Comparison of ENCODE assay signal across 8 cellular contexts in genomic region chr11:74449369-74449931, GRCh38. TPM values are rescaled to one million over a fixed set of nuclear protein-coding genes. Genes with fewer than 3 reads are reported as not detected.
DNase-seq lines count a peak whose midpoint lies in the region; ATAC-seq and TF ChIP-seq lines count a peak whose summit lies in the region.

No MANE protein-coding gene starts in this region.

- H3K4me1 Mint-ChIP-seq in HFFc6 (ENCODE audit: low read depth) (peaks cover 8% of the 10 kb centered on the region), T-helper 17 cell (peaks cover 6% of the 10 kb centered on the region)
- H3K4me1 Mint-ChIP-seq in stimulated activated effector memory CD8-positive, alpha-beta T cell treated with anti-CD3 and anti-CD28 coated beads, Interleukin-12 subunit alpha, Interleukin-12 subunit beta, amount 100 ng/mL, for 72 hours: peaks cover 6% of the 10 kb centered on the region

- TF ChIP-seq CTCF in DOHH2 (IDR thresholded peaks at IDR 0.05; ENCODE audit: low read depth, low read length, poor library complexity, severe bottlenecking) (peak; percentile 72), HFFc6 (IDR thresholded peaks at IDR 0.05) (peak; percentile 93), cardiac fibroblast (IDR thresholded peaks at IDR 0.05; ENCODE audit: low read depth, low read length) (peak; percentile 57)

- no peaks in the 10 kb centered on the region for H3F3A ChIP-seq in DOHH2 (ENCODE audit: control insufficient read depth, insufficient read depth)

- peaks cover 18% of the 10 kb centered on the region; the same call in 1 of the 2 replicates for H3K27me3 ChIP-seq in DOHH2 (ENCODE audit: control insufficient read depth, low read length)

- peak overlapping the region; percentile 16; the same call in 1 of the 2 replicates for H3K4me3 Mint-ChIP-seq in HFFc6
- no peak overlapping the region for H3K4me3 Mint-ChIP-seq in T-helper 17 cell
- no peak overlapping the region for H3K4me3 Mint-ChIP-seq in stimulated activated effector memory CD8-positive, alpha-beta T cell treated with anti-CD3 and anti-CD28 coated beads, Interleukin-12 subunit alpha, Interleukin-12 subunit beta, amount 100 ng/mL, for 72 hours

- no peaks in the 10 kb centered on the region for H4K20me1 ChIP-seq in DOHH2 (ENCODE audit: control insufficient read depth, insufficient read depth, low read depth, low read length)

- H3K4me3 ChIP-seq in DOHH2 (ENCODE audit: low read length) (peak overlapping the region; percentile 67), cardiac fibroblast (replicated peaks in 1 of 2; ENCODE audit: low read depth in 2 of 2, low read length in 2 of 2) (peak overlapping the region in 1 of 2 donors; percentile 16)

- no peaks in the 10 kb centered on the region for H3K9me2 ChIP-seq in DOHH2 (replicated peaks; ENCODE audit: control insufficient read depth, low read length)

- no peaks in the 10 kb centered on the region for H3K9me3 Mint-ChIP-seq in HFFc6
- H3K9me3 Mint-ChIP-seq in stimulated activated effector memory CD8-positive, alpha-beta T cell treated with anti-CD3 and anti-CD28 coated beads, Interleukin-12 subunit alpha, Interleukin-12 subunit beta, amount 100 ng/mL, for 72 hours: no peaks in the 10 kb centered on the region

- peak; percentile 93 for ATAC-seq in T-helper 17 cell
- ATAC-seq in stimulated activated effector memory CD8-positive, alpha-beta T cell treated with anti-CD3 and anti-CD28 coated beads, Interleukin-12 subunit alpha, Interleukin-12 subunit beta, amount 100 ng/mL, for 72 hours: peak; percentile 87
- no peak for ATAC-seq in GM19023 (IDR thresholded peaks at IDR 0.05; ENCODE audit: unreplicated experiment)

- H3K4me2 ChIP-seq in DOHH2 (ENCODE audit: low read length): peak overlapping the region; percentile 97

- DNase-seq in HFFc6 (peak; percentile 85), NCI-H2081 treated with DMSO at 0.1 percent for 48 hours (lab: John Stamatoyannopoulos, UW) (peak; percentile 78), T-helper 17 cell (peak in 1 of 3 donors; percentile 22), cardiac fibroblast (ENCODE audit: low read depth in 2 of 2) (peak; percentile 89 to 92), left kidney (ENCODE audit: low read depth, low spot score) (peak; percentile 84)
- peak in 1 of 2 donors; percentile 62 for DNase-seq in stimulated activated effector memory CD8-positive, alpha-beta T cell treated with anti-CD3 and anti-CD28 coated beads, Interleukin-12 subunit alpha, Interleukin-12 subunit beta, amount 100 ng/mL, for 72 hours (ENCODE audit: low spot score in 2 of 2)

- no peaks in the 10 kb centered on the region for H3K9me3 ChIP-seq in DOHH2 (ENCODE audit: control insufficient read depth, insufficient read depth, low read length)
- no peaks in the 10 kb centered on the region for H3K9me3 ChIP-seq in T-helper 17 cell (ENCODE audit: control insufficient read depth, low read length, poor library complexity, severe bottlenecking)

- no peaks in the 10 kb centered on the region for H3K36me3 Mint-ChIP-seq in HFFc6 (ENCODE audit: low read depth)
- peaks cover 2% of the 10 kb centered on the region for H3K36me3 Mint-ChIP-seq in T-helper 17 cell (ENCODE audit: low read depth)
- no peaks in the 10 kb centered on the region for H3K36me3 Mint-ChIP-seq in stimulated activated effector memory CD8-positive, alpha-beta T cell treated with anti-CD3 and anti-CD28 coated beads, Interleukin-12 subunit alpha, Interleukin-12 subunit beta, amount 100 ng/mL, for 72 hours

- H3K4me1 ChIP-seq in DOHH2 (ENCODE audit: control insufficient read depth, low read length): peaks cover 10% of the 10 kb centered on the region

- no peak overlapping the region for H3K27ac ChIP-seq in DOHH2 (ENCODE audit: low read depth, low read length)

- H3K79me2 ChIP-seq in DOHH2 (ENCODE audit: control insufficient read depth, low read length): no peaks in the 10 kb centered on the region

- H3K27ac Mint-ChIP-seq in HFFc6 (peak overlapping the region; percentile 10), T-helper 17 cell (no peak overlapping the region)
- H3K27ac Mint-ChIP-seq in stimulated activated effector memory CD8-positive, alpha-beta T cell treated with anti-CD3 and anti-CD28 coated beads, Interleukin-12 subunit alpha, Interleukin-12 subunit beta, amount 100 ng/mL, for 72 hours: no peak overlapping the region

- no peaks in the 10 kb centered on the region for H3K36me3 ChIP-seq in DOHH2 (ENCODE audit: control insufficient read depth, low read length)

- H3K27me3 Mint-ChIP-seq in HFFc6 (ENCODE audit: insufficient read depth) (peaks cover 18% of the 10 kb centered on the region), T-helper 17 cell (peaks cover 28% of the 10 kb centered on the region)

RNA-seq across cellular contexts. Expression of gene KCNE3, which starts 17.9 kb away (rescaled TPM):
- total RNA-seq in HFFc6 (2021; fragmentation: NEBNext Ultra II Directional; extraction: Animal tissue kit (Norgen Biotek cat#: 25700)): under 1 TPM in 1 of 6 experiments, not detected in 5; 0.09 TPM
- total RNA-seq in T-helper 17 cell: 1 to 10 TPM in 1 of 2 donors, under 1 TPM in 1; 0.40 to 1.6 TPM

RNA-seq across cellular contexts. Expression of gene LIPT2, which starts 44.1 kb away (rescaled TPM):
- 1 to 10 TPM in 4 of 6 experiments, under 1 TPM in 2; 0.63 to 2.0 (median 1.3) TPM for total RNA-seq in HFFc6 (2021; fragmentation: NEBNext Ultra II Directional; extraction: Animal tissue kit (Norgen Biotek cat#: 25700))
- total RNA-seq in T-helper 17 cell: 1 to 10 TPM; 5.8 to 6.8 TPM

RNA-seq across cellular contexts. Expression of gene PGM2L1, which starts 51.2 kb away (rescaled TPM):
- total RNA-seq in HFFc6 (2021; fragmentation: NEBNext Ultra II Directional; extraction: Animal tissue kit (Norgen Biotek cat#: 25700)): 1 to 10 TPM; 1.2 to 3.2 (median 1.6) TPM
- total RNA-seq in T-helper 17 cell: 10 to 100 TPM; 10.2 to 10.8 TPM
